2 cellular contexts compared by ENCODE assay signal in the genomic region with DNA sequence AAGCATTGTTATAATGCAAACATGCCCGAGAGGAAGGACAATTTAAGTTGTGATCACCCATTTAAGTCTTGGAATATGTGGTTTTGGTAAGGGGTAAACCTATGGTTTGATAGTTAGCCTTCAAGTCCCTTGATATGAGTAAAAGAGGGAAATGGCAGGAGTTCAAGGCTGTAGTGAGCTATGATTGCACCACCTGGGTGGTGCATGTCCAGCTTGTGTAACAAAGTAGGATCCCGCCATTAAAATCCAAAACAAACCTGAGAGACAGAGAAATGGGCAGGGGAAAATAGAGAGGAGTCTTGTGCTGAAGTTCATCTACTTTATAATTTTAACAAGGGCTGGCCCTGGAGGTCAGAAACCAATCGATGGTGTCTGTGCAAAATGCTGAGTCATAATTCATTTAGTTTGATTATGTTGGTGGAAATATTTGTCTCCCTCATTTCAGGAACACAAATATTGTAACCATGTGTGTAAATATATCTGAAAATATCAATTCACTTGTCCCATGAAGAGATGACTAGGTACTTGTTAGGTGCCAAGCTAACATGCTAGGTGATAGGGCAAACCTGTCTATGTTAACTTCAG.
TF ChIP-seq lines count a peak whose summit lies in the region.

No MANE protein-coding gene starts in this region.

TF ChIP-seq in WTC11, 78 proteins besides CTCF, POLR2A, EP300 and RAD21:
- TF ChIP-seq ZNF425 (CRISPR knock-in tag; conservative IDR thresholded peaks at IDR 0.05), result no peak

TF ChIP-seq in H1, 55 proteins besides CTCF, POLR2A, EP300 and RAD21:
- TF ChIP-seq CBX5 (IDR thresholded peaks at IDR 0.05; ENCODE audit: low read depth, low read length) (no peak), EZH2 (IDR thresholded peaks at IDR 0.05; ENCODE audit: low read depth, low read length, severe bottlenecking) (no peak), MAFK (IDR thresholded peaks at IDR 0.05; ENCODE audit: low read depth, low read length) (peak; percentile 32; the same call in 1 of the 2 replicates), HDAC2 (IDR thresholded peaks at IDR 0.05; ENCODE audit: borderline replicate concordance in 1 of 2, low read depth in 2 of 2, low read length in 2 of 2) (no peak), RXRA (IDR thresholded peaks at IDR 0.05; ENCODE audit: insufficient read depth, low read depth, low read length) (no peak), YY1 (IDR thresholded peaks at IDR 0.05; ENCODE audit: low read depth, low read length) (no peak), SUZ12 (IDR thresholded peaks at IDR 0.05; ENCODE audit: low read length) (no peak), ASH2L (IDR thresholded peaks at IDR 0.05; ENCODE audit: low read length) (no peak), CREB1 (IDR thresholded peaks at IDR 0.05) (no peak), ZNF274 (IDR thresholded peaks at IDR 0.05; ENCODE audit: borderline replicate concordance, extremely low read depth, low read length) (no peak), BACH1 (IDR thresholded peaks at IDR 0.05; ENCODE audit: low read length) (peak; percentile 57), CTBP2 (IDR thresholded peaks at IDR 0.05; ENCODE audit: borderline replicate concordance, insufficient read depth, insufficient read length, low read length) (no peak)
- TF ChIP-seq, protein P1, sequence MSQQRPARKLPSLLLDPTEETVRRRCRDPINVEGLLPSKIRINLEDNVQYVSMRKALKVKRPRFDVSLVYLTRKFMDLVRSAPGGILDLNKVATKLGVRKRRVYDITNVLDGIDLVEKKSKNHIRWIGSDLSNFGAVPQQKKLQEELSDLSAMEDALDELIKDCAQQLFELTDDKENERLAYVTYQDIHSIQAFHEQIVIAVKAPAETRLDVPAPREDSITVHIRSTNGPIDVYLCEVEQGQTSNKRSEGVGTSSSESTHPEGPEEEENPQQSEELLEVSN (IDR thresholded peaks at IDR 0.05), result no peak
TF ChIP-seq in H1: peak in this region for 2.
